In the genomic region with DNA sequence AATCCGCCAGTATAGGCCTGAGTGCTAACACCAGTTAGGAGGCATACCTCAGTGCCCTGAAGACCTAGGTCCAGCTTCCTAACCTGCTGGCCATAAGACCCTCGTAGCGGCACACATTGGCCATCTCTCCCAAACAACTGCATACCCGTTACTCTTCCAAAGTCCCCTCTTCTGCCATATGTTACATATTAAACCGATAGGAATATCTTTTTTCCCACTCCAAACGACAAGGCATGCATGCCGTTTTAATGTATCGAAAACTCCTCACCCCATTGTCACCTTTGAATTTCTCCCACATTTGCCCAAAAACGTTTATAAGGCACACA, we compare ENCODE assay signal across 1 cellular context.
A peak's percentile ranks its signal among the peaks of the same experiment; 100 is the strongest.
TF ChIP-seq lines count a peak whose summit lies in the region.

No MANE protein-coding gene starts in this region.

TF ChIP-seq in GM12878, 131 proteins besides CTCF, POLR2A, EP300 and RAD21:
- peak; percentile 55; the same call in 1 of the 2 replicates for TF ChIP-seq MLLT1 (IDR thresholded peaks at IDR 0.05)
- no peak for TF ChIP-seq YBX1 (IDR thresholded peaks at IDR 0.05)
